ENCODE assay signal across 18 cellular contexts in genomic region chr7:129919492-129919891, GRCh38. TPM values are rescaled to one million over a fixed set of nuclear protein-coding genes. Genes with fewer than 3 reads are reported as not detected.
DNase-seq lines count a peak whose midpoint lies in the region; ATAC-seq, FAIRE-seq and TF ChIP-seq lines count a peak whose summit lies in the region.
"Had no signal": no experiment of that assay in that cellular context is flagged by ENCODE, and none has a peak within 500 bp of the region (broad histone marks: within the 10 kb centered on the region; RNA-seq: fewer than 3 reads in every experiment).

No MANE protein-coding gene starts in this region.

- H3K4me1 Mint-ChIP-seq in IgD-negative memory B cell = peaks cover 23 to 49% (median 40%) of the 10 kb centered on the region in 3 donors

- no peaks in the 10 kb centered on the region for H4K20me1 ChIP-seq in GM12878 (ENCODE audit: control insufficient read depth, insufficient read depth)

- H3K4me2 ChIP-seq in GM12878 (ENCODE audit: control insufficient read depth, insufficient read depth) = no peak overlapping the region

- 0 out of 3 replicates have a peak, but pooled peaks have one; percentile 17 for ATAC-seq in GM12878
- peak; percentile 14 to 55 (median 32) for ATAC-seq in right lobe of liver
- no peak for ATAC-seq in gastrocnemius medialis
- no peak for ATAC-seq in omental fat pad (ENCODE audit: low FRiP score)
- ATAC-seq: HCT116 had no signal

- H3K4me1 ChIP-seq in GM12878 (ENCODE audit: control insufficient read depth, insufficient read depth, low read length) (peaks cover 11% of the 10 kb centered on the region), right lobe of liver (peaks cover 0 to 16% (median 0%) of the 10 kb centered on the region in 4 donors), gastrocnemius medialis (peaks cover 81 to 82% of the 10 kb centered on the region in 2 donors)

- RAD21 ChIA-PET in GM12878 (lab: Charles Lee; ENCODE audit: unreplicated experiment) = interaction anchor here (0.5 to 2.2 kb wide), 5 partner anchors 11 to 91 kb away, joined by 3 to 11 read pairs (median 4); no protein-coding TSS in a partner anchor

- H3K36me3 Mint-ChIP-seq in IgD-negative memory B cell = peaks cover 8% of the 10 kb centered on the region

- H3K36me3 ChIP-seq in GM12878 (ENCODE audit: control insufficient read depth in 2 of 2, insufficient read depth in 2 of 2, low read length in 1 of 2) = peaks cover 0 to 13% of the 10 kb centered on the region in 2 experiments; a peak in 3 of 4 replicates
- H3K36me3 ChIP-seq in right lobe of liver = no peaks in the 10 kb centered on the region
- no peaks in the 10 kb centered on the region for H3K36me3 ChIP-seq in gastrocnemius medialis

- 27% methylated on average over 2 of the region's 2 CpGs for WGBS in GM12878 (ENCODE audit: insufficient coverage, insufficient replicate concordance, low lambda C conversion rate, missing lambda C conversion rate)
- 68% methylated on average over 2 of the region's 2 CpGs for WGBS in right lobe of liver (ENCODE audit: insufficient coverage, low coverage, low lambda C conversion rate, missing lambda C conversion rate)

- no peaks in the 10 kb centered on the region for H3K27me3 ChIP-seq in GM12878 (replicated peaks in 1 of 2; ENCODE audit: control insufficient read depth in 2 of 2, insufficient read depth in 2 of 2, low read length in 1 of 2)
- no peaks in the 10 kb centered on the region for H3K27me3 ChIP-seq in right lobe of liver
- no peaks in the 10 kb centered on the region for H3K27me3 ChIP-seq in gastrocnemius medialis

- no peak overlapping the region for H3K9ac ChIP-seq in GM12878 (ENCODE audit: control insufficient read depth, insufficient read depth, low read length)

- H3K4me3 Mint-ChIP-seq in IgD-negative memory B cell = peak overlapping the region in 1 of 4 donors; percentile 53

- no peak overlapping the region for H3K4me3 ChIP-seq in GM12878
- H3K4me3 ChIP-seq in right lobe of liver = no peak overlapping the region
- no peak overlapping the region for H3K4me3 ChIP-seq in gastrocnemius medialis

- no peaks in the 10 kb centered on the region for H3K9me3 Mint-ChIP-seq in IgD-negative memory B cell

- no peak for TF ChIP-seq EP300 in GM12878 (IDR thresholded peaks at IDR 0.05; ENCODE audit: borderline replicate concordance in 1 of 2, control insufficient read depth in 1 of 2, low read depth in 2 of 2, low read length in 2 of 2)

- H3K27me3 Mint-ChIP-seq in IgD-negative memory B cell = no peaks in the 10 kb centered on the region

- TF ChIP-seq POLR2A in GM12878 (IDR thresholded peaks at IDR 0.05; ENCODE audit: low read depth, low read length) = no peak
- TF ChIP-seq POLR2A in right lobe of liver (IDR thresholded peaks at IDR 0.05) = no peak
- TF ChIP-seq POLR2A in gastrocnemius medialis (IDR thresholded peaks at IDR 0.05) = no peak

- POLR2A ChIA-PET in GM12878 (lab: Charles Lee) = interaction anchor here (0.7 to 1.1 kb wide), 4 partner anchors 13 to 1016 kb away, joined by 3 to 8 read pairs (median 6); no protein-coding TSS in a partner anchor

- SMC1A ChIA-PET in GM12878 (lab: Charles Lee; ENCODE audit: uncharacterized antibody, unreplicated experiment) = interaction anchor here (1.1 to 2.2 kb wide), 2 partner anchors 14 to 31 kb away, joined by 4 to 7 read pairs; no protein-coding TSS in a partner anchor

- TF ChIP-seq CTCF in GM12878 (IDR thresholded peaks at IDR 0.05 in 2 of 3, conservative IDR thresholded peaks at IDR 0.05 in 1 of 3; ENCODE audit: control insufficient read depth in 2 of 3, extremely low read depth in 1 of 3, insufficient read depth in 1 of 3, low read depth in 3 of 3, low read length in 3 of 3) (no peak), right lobe of liver (IDR thresholded peaks at IDR 0.05) (no peak), gastrocnemius medialis (IDR thresholded peaks at IDR 0.05 in 4 of 5, conservative IDR thresholded peaks at IDR 0.05 in 1 of 5) (no peak), omental fat pad (IDR thresholded peaks at IDR 0.05) (no peak)

- H3K27ac ChIP-seq in GM12878 (ENCODE audit: control insufficient read depth, insufficient read depth) (no peak overlapping the region), right lobe of liver (no peak overlapping the region), gastrocnemius medialis (peak overlapping the region; percentile 29 to 89 (median 77))

- in situ Hi-C loops in GM12878 (cut with MboI) = no loop called here
- in situ Hi-C loops in gastrocnemius medialis (cut with MboI; ENCODE audit: low sequenced_read_pairs in 4 of 4) = no loop called here

- FAIRE-seq in GM12878 (lab: Jason Lieb, UNC) = no peak

- no peak overlapping the region for H2AFZ ChIP-seq in GM12878 (ENCODE audit: control insufficient read depth, low read depth, low read length)

- DNase-seq in GM12878 (ENCODE audit: low read depth, low spot score) = no peak
- DNase-seq in right lobe of liver = no peak
- DNase-seq in gastrocnemius medialis = no peak
- no peak for DNase-seq in NCI-H2029 treated with DMSO at 0.1 percent for 48 hours (lab: John Stamatoyannopoulos, UW)
- DNase-seq in omental fat pad (ENCODE audit: low spot score) = no peak
- DNase-seq in HuH-7 (ENCODE audit: low spot score) = no peak
- DNase-seq: C1 segment of cervical spinal cord, DND-41, KG1, NCI-H1694 treated with DMSO at 0.1 percent for 48 hours, NCI-H2107, NCI-H2227 treated with DMSO at 0.1 percent for 48 hours, NCI-H510A treated with DMSO at 0.1 percent for 48 hours, NCI-H774, OCI-M1, Right ventricle myocardium superior had no signal

- intact Hi-C loops in GM12878 (cut with micrococcal nuclease; ENCODE audit: unreplicated experiment) = no loop called here
- intact Hi-C loops in right lobe of liver (cut with DNase I) = no loop called here
- intact Hi-C loops in gastrocnemius medialis (cut with DNase I; ENCODE audit: low total_unique reads) = loop anchor here (5.0 kb wide), 1 partner anchor 42 kb away; no protein-coding TSS in a partner anchor

- H3K27ac Mint-ChIP-seq in IgD-negative memory B cell = peak overlapping the region in 2 of 3 donors; percentile 47 to 60

- CTCF ChIA-PET in GM12878 (lab: Yijun Ruan, JAX) = interaction anchor here (0.9 kb wide), 1 partner anchor 14 kb away, joined by 6 read pairs; no protein-coding TSS in a partner anchor

- no peak for TF ChIP-seq RAD21 in GM12878 (IDR thresholded peaks at IDR 0.05; ENCODE audit: insufficient read depth, low read depth, low read length)

- no TSS peak for BruUV-seq in GM12878 (replicated peaks; lab: Mats Ljungman, UMichigan)

- peaks cover 27% of the 10 kb centered on the region for H3K79me2 ChIP-seq in GM12878 (ENCODE audit: control insufficient read depth, insufficient read depth, low read length)

- no peaks in the 10 kb centered on the region for H3K9me3 ChIP-seq in GM12878 (replicated peaks; ENCODE audit: control insufficient read depth, insufficient read depth, low read length)
- no peaks in the 10 kb centered on the region for H3K9me3 ChIP-seq in right lobe of liver
- H3K9me3 ChIP-seq in gastrocnemius medialis = no peaks in the 10 kb centered on the region

TF ChIP-seq in GM12878, 131 proteins besides CTCF, POLR2A, EP300 and RAD21:
- TF ChIP-seq IRF3 (IDR thresholded peaks at IDR 0.05) = no peak
- TF ChIP-seq HDAC2 (IDR thresholded peaks at IDR 0.05) = no peak
- TF ChIP-seq RUNX3 (IDR thresholded peaks at IDR 0.05; ENCODE audit: low read length) = 0 out of 2 replicates have a peak, but pooled peaks have one; percentile 15

RNA-seq across cellular contexts. Expression of gene UBE2H, which starts 33.3 kb away (rescaled TPM):
- polyA plus RNA-seq in IgD-negative memory B cell (66.3 TPM), GM12878 (2011; rRNA removed) (75.5 and 127 TPM in 2 replicates), GM12878 (2014; fragmentation: Illumina TruSeq; extraction: Trizol) (49.8 and 80.4 TPM in 2 replicates), GM12878 (2014; fragmentation: Nextera tagmentation; extraction: Ambion mirVana) (10 to 100 TPM; 15.6 to 16.8 TPM), GM12878 (2014; rRNA removed) (25.1 and 29.9 TPM in 2 replicates), GM12878 (2016; fragmentation: Nextera tagmentation; extraction: Ambion mirVana) (10 to 100 TPM; 28.4 to 38.7 TPM)
- total RNA-seq in GM12878 (2013; cell fraction: nucleolus; rRNA removed) = 127 and 133 TPM in 2 replicates
- total RNA-seq in GM12878 (2014; rRNA removed) (21.0 and 21.8 TPM in 2 replicates), GM12878 (2014; rRNA removed; fragmentation: Illumina TruSeq; extraction: Trizol) (30.6 and 35.6 TPM in 2 replicates), GM12878 (2021) (40.7 and 43.4 TPM in 2 replicates), right lobe of liver (10 to 100 TPM; 27.4 to 47.0 (median 35.6) TPM), gastrocnemius medialis (100 to 1,000 TPM in 2 of 4 donors, 10 to 100 TPM in 2; 82.7 to 162 (median 103) TPM), omental fat pad (10 to 100 TPM; 57.2 to 92.6 (median 85.7) TPM)
- 28.7 TPM for polyA plus RNA-seq in GM12878 (2011; ENCODE audit: low read depth)
- polyA plus RNA-seq in GM12878 (2011; cell fraction: cytosol; rRNA removed) = 26.5 and 36.9 TPM in 2 replicates
- 24.6 and 30.6 TPM in 2 replicates for polyA plus RNA-seq in GM12878 (2011; cell fraction: nucleus; rRNA removed)
- polyA plus RNA-seq in GM12878 (2012) = 37.4 and 38.8 TPM in 2 replicates
- polyA minus RNA-seq in GM12878 (2011; rRNA and poly(A)+ RNA removed) = 38.4 and 53.8 TPM in 2 replicates
- 16.2 and 27.7 TPM in 2 replicates for polyA minus RNA-seq in GM12878 (2011; cell fraction: cytosol; rRNA and poly(A)+ RNA removed)
- 19.1 and 37.6 TPM in 2 replicates for polyA minus RNA-seq in GM12878 (2011; cell fraction: nucleus; rRNA and poly(A)+ RNA removed)

Comparison
In these comparisons a context has a peak if more than half of its experiments do, and no peak if none do; other contexts are left out.
1. ATAC-seq: peak in GM12878 (single experiment) and right lobe of liver (4 of 4); none in gastrocnemius medialis (0 of 2) and omental fat pad (single experiment).
2. H3K27ac ChIP-seq: peak in gastrocnemius medialis (4 of 4); none in GM12878 (single experiment) and right lobe of liver (0 of 3).